Comparison of ENCODE assay signal across 8 cellular contexts in genomic region chr1:2525524-2525895, GRCh38. TPM values are rescaled to one million over a fixed set of nuclear protein-coding genes. Genes with fewer than 3 reads are reported as not detected.
DNase-seq lines count a peak whose midpoint lies in the region; ATAC-seq and TF ChIP-seq lines count a peak whose summit lies in the region.

No MANE protein-coding gene starts in this region.

- H3K9ac ChIP-seq in BLaER1 treated with 17β-estradiol and CSF1 and Interleukin-3, amounts not matched to agents 10 nM and 100 nM, result peak overlapping the region; percentile 80 to 95 (median 90)
- peak overlapping the region; percentile 78 for H3K9ac ChIP-seq in MM.1S (ENCODE audit: low read length)
- H3K9ac ChIP-seq in neural cell (ENCODE audit: low read length), result peak overlapping the region; percentile 79

- H3K27me3 ChIP-seq in BLaER1 treated with 17β-estradiol and CSF1 and Interleukin-3, amounts not matched to agents 10 nM and 100 nM, result peaks cover 38 to 39% (median 39%) of the 10 kb centered on the region in 11 experiments
- H3K27me3 ChIP-seq in MM.1S (replicated peaks; ENCODE audit: insufficient read depth, low read length) (peaks cover 31% of the 10 kb centered on the region), ectodermal cell (ENCODE audit: control insufficient read depth, insufficient read depth, low read length, poor library complexity, severe bottlenecking) (peaks cover 39% of the 10 kb centered on the region), neural cell (ENCODE audit: insufficient read depth, low read depth, low read length) (no peaks in the 10 kb centered on the region)

- no peak for DNase-seq in MM.1S
- no peak for DNase-seq in retina

- 9 to 10% methylated on average over 18 of the region's 18 CpGs for WGBS in ectodermal cell, 2 experiments

- ATAC-seq in GM18502 (IDR thresholded peaks at IDR 0.05; ENCODE audit: poor library complexity, unreplicated experiment), result no peak
- no peak for ATAC-seq in HG03460 (IDR thresholded peaks at IDR 0.05; ENCODE audit: unreplicated experiment)
- ATAC-seq in GM21619 (IDR thresholded peaks at IDR 0.05; ENCODE audit: unreplicated experiment), result no peak

- H3K4me3 ChIP-seq in BLaER1 treated with 17β-estradiol and CSF1 and Interleukin-3, amounts not matched to agents 10 nM and 100 nM, result peak overlapping the region; percentile 85 to 100 (median 92)
- peak overlapping the region; percentile 92 for H3K4me3 ChIP-seq in MM.1S (ENCODE audit: low read length)
- peak overlapping the region; percentile 96 for H3K4me3 ChIP-seq in ectodermal cell (ENCODE audit: insufficient read depth, low read depth, low read length)
- peak overlapping the region; percentile 89 for H3K4me3 ChIP-seq in neural cell (ENCODE audit: low read length)

- TF ChIP-seq RAD21 in neural cell (conservative IDR thresholded peaks at IDR 0.05), result no peak

- no peaks in the 10 kb centered on the region for H3K9me3 ChIP-seq in BLaER1 treated with 17β-estradiol and CSF1 and Interleukin-3, amounts not matched to agents 10 nM and 100 nM (replicated peaks in 1 of 11)
- H3K9me3 ChIP-seq in MM.1S (replicated peaks; ENCODE audit: insufficient read depth, low read length) (no peaks in the 10 kb centered on the region), ectodermal cell (ENCODE audit: control insufficient read depth, low read length) (no peaks in the 10 kb centered on the region), neural cell (ENCODE audit: low read length) (no peaks in the 10 kb centered on the region)

- H3K36me3 ChIP-seq in BLaER1 treated with 17β-estradiol and CSF1 and Interleukin-3, amounts not matched to agents 10 nM and 100 nM, result peaks cover 9 to 28% (median 12%) of the 10 kb centered on the region in 11 experiments
- H3K36me3 ChIP-seq in MM.1S (replicated peaks; ENCODE audit: insufficient read depth, low read length) (no peaks in the 10 kb centered on the region; the same call in 1 of the 2 replicates), ectodermal cell (ENCODE audit: control insufficient read depth, insufficient read depth, low read length) (peaks cover 10% of the 10 kb centered on the region), neural cell (ENCODE audit: insufficient read depth, low read length) (no peaks in the 10 kb centered on the region)

- TF ChIP-seq CTCF in MM.1S (IDR thresholded peaks at IDR 0.05; ENCODE audit: low read length) (no peak), neural cell (IDR thresholded peaks at IDR 0.05; ENCODE audit: poor library complexity, severe bottlenecking) (no peak)

- H3K27ac ChIP-seq in BLaER1 treated with 17β-estradiol and CSF1 and Interleukin-3, amounts not matched to agents 10 nM and 100 nM, result peak overlapping the region; percentile 32 to 84 (median 77); a peak in 21 of 22 replicates
- H3K27ac ChIP-seq in MM.1S (ENCODE audit: low read length), result no peak overlapping the region
- no peak overlapping the region for H3K27ac ChIP-seq in ectodermal cell (ENCODE audit: insufficient read depth, low read depth, low read length, poor library complexity, severe bottlenecking)
- H3K27ac ChIP-seq in neural cell (ENCODE audit: low read length), result peak overlapping the region; percentile 44

- H3K9me2 ChIP-seq in MM.1S (replicated peaks; ENCODE audit: insufficient read depth, low read length) (no peaks in the 10 kb centered on the region), neural cell (ENCODE audit: insufficient read depth, low read length) (no peaks in the 10 kb centered on the region)

- peaks cover 36 to 81% (median 74%) of the 10 kb centered on the region in 10 experiments for H3K4me1 ChIP-seq in BLaER1 treated with 17β-estradiol and CSF1 and Interleukin-3, amounts not matched to agents 10 nM and 100 nM
- H3K4me1 ChIP-seq in MM.1S (ENCODE audit: low read length) (peaks cover 13% of the 10 kb centered on the region), ectodermal cell (ENCODE audit: control insufficient read depth, insufficient read depth, low read length) (peaks cover 35% of the 10 kb centered on the region)

- no peak overlapping the region for H2AFZ ChIP-seq in MM.1S (ENCODE audit: low read length)
- H2AFZ ChIP-seq in neural cell (ENCODE audit: low read depth, low read length), result no peak overlapping the region

- no peak for TF ChIP-seq EP300 in neural cell (conservative IDR thresholded peaks at IDR 0.05; ENCODE audit: poor library complexity, severe bottlenecking)

- H4K20me1 ChIP-seq in BLaER1 treated with 17β-estradiol and CSF1 and Interleukin-3, amounts not matched to agents 10 nM and 100 nM, result peaks cover 55 to 93% (median 88%) of the 10 kb centered on the region in 11 experiments
- H4K20me1 ChIP-seq in MM.1S (ENCODE audit: insufficient read depth, low read length) (peaks cover 24% of the 10 kb centered on the region; the same call in 1 of the 2 replicates), neural cell (ENCODE audit: insufficient read depth) (peaks cover 10% of the 10 kb centered on the region)

- peaks cover 54% of the 10 kb centered on the region for H3K79me2 ChIP-seq in MM.1S (ENCODE audit: low read length)
- peaks cover 44% of the 10 kb centered on the region for H3K79me2 ChIP-seq in neural cell (replicated peaks; ENCODE audit: insufficient read depth, low read length)

- H3K4me2 ChIP-seq in BLaER1 treated with 17β-estradiol and CSF1 and Interleukin-3, amounts not matched to agents 10 nM and 100 nM, result peak overlapping the region; percentile 93 to 100 (median 98)
- H3K4me2 ChIP-seq in MM.1S (ENCODE audit: low read depth, low read length), result peak overlapping the region; percentile 95
- peak overlapping the region; percentile 84 for H3K4me2 ChIP-seq in neural cell (ENCODE audit: low read length)

- H3F3A ChIP-seq in MM.1S (ENCODE audit: insufficient read depth, low read length) (no peaks in the 10 kb centered on the region), neural cell (ENCODE audit: insufficient read depth, low read length, poor library complexity, severe bottlenecking) (no peaks in the 10 kb centered on the region)

TF ChIP-seq in neural cell, 6 proteins besides CTCF, POLR2A, EP300 and RAD21:
- TF ChIP-seq REST (IDR thresholded peaks at IDR 0.05; ENCODE audit: borderline replicate concordance) (no peak), POLR2AphosphoS5 (IDR thresholded peaks at IDR 0.05) (no peak), MXI1 (conservative IDR thresholded peaks at IDR 0.05; ENCODE audit: poor library complexity, severe bottlenecking) (no peak), EZH2 (IDR thresholded peaks at IDR 0.05; ENCODE audit: borderline replicate concordance, insufficient read depth, low read length, poor library complexity, severe bottlenecking) (no peak), TAF1 (IDR thresholded peaks at IDR 0.05; ENCODE audit: low read depth) (no peak), SMC3 (conservative IDR thresholded peaks at IDR 0.05; ENCODE audit: poor library complexity) (no peak)

RNA-seq across cellular contexts. Expression of gene PANK4, which starts 0.9 kb away (rescaled TPM):
- 49.5 TPM for polyA plus RNA-seq in ectodermal cell (2013, experiment 1 of 4)
- 37.4 TPM for polyA plus RNA-seq in ectodermal cell (2013, experiment 2 of 4)
- polyA plus RNA-seq in ectodermal cell (2013, experiment 3 of 4), result 34.6 TPM
- 35.3 TPM for polyA plus RNA-seq in ectodermal cell (2013, experiment 4 of 4)
- polyA plus RNA-seq in neural cell, result 37.9 and 43.4 TPM in 2 replicates
- 52.3 and 53.8 TPM in 2 replicates for polyA minus RNA-seq in neural cell

RNA-seq across cellular contexts. Expression of gene HES5, which starts 4.6 kb away (rescaled TPM):
- polyA plus RNA-seq in ectodermal cell (2013, experiment 1 of 4), result 22.0 TPM
- polyA plus RNA-seq in ectodermal cell (2013, experiment 2 of 4), result 34.7 TPM
- 42.2 TPM for polyA plus RNA-seq in ectodermal cell (2013, experiment 3 of 4)
- 53.9 TPM for polyA plus RNA-seq in ectodermal cell (2013, experiment 4 of 4)
- 0.81 TPM in 1 of 2 replicates, not detected in the other for polyA plus RNA-seq in neural cell
- 3.2 and 4.3 TPM in 2 replicates for polyA minus RNA-seq in neural cell

RNA-seq across cellular contexts. Expression of gene TNFRSF14, which starts 30.7 kb away (rescaled TPM):
- 0.85 TPM for polyA plus RNA-seq in ectodermal cell (2013, experiment 1 of 4)
- 1.2 TPM for polyA plus RNA-seq in ectodermal cell (2013, experiment 2 of 4)
- 0.69 TPM for polyA plus RNA-seq in ectodermal cell (2013, experiment 3 of 4)
- 0.65 TPM for polyA plus RNA-seq in ectodermal cell (2013, experiment 4 of 4)
- 1.1 TPM in 2 replicates for polyA plus RNA-seq in neural cell
- not detected in 2 replicates for polyA minus RNA-seq in neural cell

RNA-seq across cellular contexts. Expression of gene PLCH2, which starts 49.4 kb away (rescaled TPM):
- 1.4 TPM for polyA plus RNA-seq in ectodermal cell (2013, experiment 1 of 4)
- 2.7 TPM for polyA plus RNA-seq in ectodermal cell (2013, experiment 2 of 4)
- 1.8 TPM for polyA plus RNA-seq in ectodermal cell (2013, experiment 3 of 4)
- polyA plus RNA-seq in ectodermal cell (2013, experiment 4 of 4), result 2.2 TPM
- polyA plus RNA-seq in neural cell, result 5.7 and 6.6 TPM in 2 replicates
- polyA minus RNA-seq in neural cell, result 6.4 and 7.3 TPM in 2 replicates

Comparison
In these comparisons a context has a peak if more than half of its experiments do, and no peak if none do; other contexts are left out.
1. H3K27ac ChIP-seq: peak in BLaER1 treated with 17β-estradiol and CSF1 and Interleukin-3, amounts not matched to agents 10 nM and 100 nM (11 of 11) and neural cell (single experiment); none in MM.1S (single experiment) and ectodermal cell (single experiment).
2. Peak in every context shown above with its lines, with median percentiles within 50 percentile points of each other: H3K4me2 ChIP-seq, H3K4me3 ChIP-seq and H3K9ac ChIP-seq.